ENCODE assay signal across 24 cellular contexts in the genomic region with DNA sequence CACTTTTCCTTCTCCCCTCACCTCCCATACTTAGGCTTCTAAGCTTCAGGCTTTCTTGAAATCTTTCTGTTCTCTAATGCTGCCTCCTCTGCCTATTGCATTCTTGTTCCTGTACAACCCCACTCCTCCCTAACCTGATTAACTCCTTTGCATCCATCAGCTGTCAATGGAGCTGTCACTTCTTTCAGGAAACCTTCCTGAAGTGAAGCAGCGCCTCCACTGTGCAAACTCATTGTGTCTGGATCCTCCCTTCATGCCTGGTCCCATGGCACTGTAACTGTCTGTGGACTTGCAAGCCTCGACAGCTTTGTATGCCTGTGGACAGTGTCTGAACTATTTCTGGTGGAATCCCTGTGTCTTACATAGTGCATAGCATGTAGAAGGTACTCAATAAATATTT.
DNase-seq lines count a peak whose midpoint lies in the region; FAIRE-seq and TF ChIP-seq lines count a peak whose summit lies in the region.
"Had no signal": no experiment of that assay in that cellular context is flagged by ENCODE, and none has a peak within 500 bp of the region (broad histone marks: within the 10 kb centered on the region; RNA-seq: fewer than 3 reads in every experiment).

No MANE protein-coding gene starts in this region.

- no peaks in the 10 kb centered on the region for H3K9me3 Mint-ChIP-seq in mesothelial cell of epicardium
- H3K9me3 Mint-ChIP-seq: CD4-positive, alpha-beta T cell had no signal

- WGBS in small intestine, 3 donors, result 49 to 71% (median 60%) methylated on average over 2 of the region's 2 CpGs

- H3K9me2 ChIP-seq in OCI-LY7 (ENCODE audit: insufficient read depth, low read length), result no peaks in the 10 kb centered on the region

- H3K27ac Mint-ChIP-seq in mesothelial cell of epicardium, result peak overlapping the region; percentile 8
- H3K27ac Mint-ChIP-seq: CD4-positive, alpha-beta T cell had no signal

- H4K20me1 ChIP-seq in OCI-LY7 (ENCODE audit: insufficient read depth, low read length), result no peaks in the 10 kb centered on the region
- H4K20me1 ChIP-seq: BLaER1 treated with 17β-estradiol and CSF1 and Interleukin-3, amounts not matched to agents 10 nM and 100 nM had no signal

- no peak overlapping the region for H3K4me3 Mint-ChIP-seq in mesothelial cell of epicardium
- H3K4me3 Mint-ChIP-seq: CD4-positive, alpha-beta T cell had no signal

- no peaks in the 10 kb centered on the region for H3K27me3 ChIP-seq in BE2C
- no peaks in the 10 kb centered on the region for H3K27me3 ChIP-seq in small intestine (ENCODE audit: control insufficient read depth in 2 of 2, insufficient read depth in 2 of 2, low read length in 2 of 2)
- H3K27me3 ChIP-seq: BLaER1 treated with 17β-estradiol and CSF1 and Interleukin-3, amounts not matched to agents 10 nM and 100 nM had no signal

- BruUV-seq in OCI-LY7 (replicated peaks; lab: Mats Ljungman, UMichigan), result no TSS peak

- CTCF ChIA-PET in OCI-LY7 (lab: Charles Lee; ENCODE audit: unreplicated experiment), result no interaction called here

- no peaks in the 10 kb centered on the region for H3K79me2 ChIP-seq in OCI-LY7 (ENCODE audit: insufficient read depth, low read depth, low read length)

- H3K36me3 ChIP-seq in BE2C (peaks cover 5% of the 10 kb centered on the region), small intestine (ENCODE audit: control insufficient read depth in 2 of 2, insufficient read depth in 2 of 2, low read length in 2 of 2) (no peaks in the 10 kb centered on the region), OCI-LY7 (ENCODE audit: insufficient read depth, low read length) (no peaks in the 10 kb centered on the region)
- H3K36me3 ChIP-seq: BLaER1 treated with 17β-estradiol and CSF1 and Interleukin-3, amounts not matched to agents 10 nM and 100 nM had no signal

- no peak overlapping the region for H3K4me2 ChIP-seq in OCI-LY7 (ENCODE audit: low read length)
- H3K4me2 ChIP-seq: BLaER1 treated with 17β-estradiol and CSF1 and Interleukin-3, amounts not matched to agents 10 nM and 100 nM had no signal

- no peak overlapping the region for H2AFZ ChIP-seq in OCI-LY7 (ENCODE audit: low read length)

- intact Hi-C loops in OCI-LY7 (cut with micrococcal nuclease; ENCODE audit: unreplicated experiment), result no loop called here

- H3K27ac ChIP-seq in small intestine (ENCODE audit: low read depth in 1 of 2, low read length in 1 of 2) (no peak overlapping the region), OCI-LY7 (ENCODE audit: low read depth, low read length, poor library complexity, severe bottlenecking) (no peak overlapping the region)
- H3K27ac ChIP-seq: BLaER1 treated with 17β-estradiol and CSF1 and Interleukin-3, amounts not matched to agents 10 nM and 100 nM; SK-N-MC had no signal

- no peak for FAIRE-seq in small intestine (lab: Jason Lieb, UNC)
- FAIRE-seq: A204.1, G401.6, HepG2, K562 had no signal

- H3K27me3 Mint-ChIP-seq in mesothelial cell of epicardium (ENCODE audit: low read depth), result no peaks in the 10 kb centered on the region
- H3K27me3 Mint-ChIP-seq: CD4-positive, alpha-beta T cell had no signal

- peak; percentile 36 for DNase-seq in BE2C
- DNase-seq in NCI-H82 treated with DMSO at 0.1 percent for 48 hours (lab: John Stamatoyannopoulos, UW; ENCODE audit: unreplicated experiment), result peak; percentile 63
- DNase-seq in mesothelial cell of epicardium (ENCODE audit: low spot score in 2 of 2, unreplicated experiment in 2 of 2), result no peak
- peak; percentile 13 for DNase-seq in small intestine
- DNase-seq in HK-2 (ENCODE audit: unreplicated experiment), result no peak
- no peak for DNase-seq in D341Med (ENCODE audit: low spot score)
- DNase-seq in OCI-LY7 (ENCODE audit: low spot score), result no peak
- DNase-seq: CD4-positive, alpha-beta T cell; DMS53; GOT3; HCEC 1CT; Kasumi-1; NCI-H1092 treated with DMSO at 0.1 percent for 48 hours; NCI-H1436; NCI-H187; NCI-H2171 treated with DMSO at 0.1 percent for 48 hours; NCI-H524; SHP77 treated with DMSO at 0.1 percent for 48 hours had no signal

- TF ChIP-seq CTCF in BE2C (IDR thresholded peaks at IDR 0.05; ENCODE audit: low read depth, low read length), result no peak; the same call in 1 of the 2 replicates
- no peak for TF ChIP-seq CTCF in mesothelial cell of epicardium (IDR thresholded peaks at IDR 0.05; ENCODE audit: unreplicated experiment)
- TF ChIP-seq CTCF in OCI-LY7 (conservative IDR thresholded peaks at IDR 0.05; ENCODE audit: low read length), result no peak

- H3K4me1 Mint-ChIP-seq in mesothelial cell of epicardium, result peaks cover 20% of the 10 kb centered on the region

- no peak overlapping the region for H3K4me3 ChIP-seq in BE2C (ENCODE audit: low read depth, low read length)
- H3K4me3 ChIP-seq in small intestine (ENCODE audit: low read depth in 1 of 2, low read length in 2 of 2), result no peak overlapping the region
- H3K4me3 ChIP-seq in OCI-LY7 (ENCODE audit: low read depth, low read length, poor library complexity, severe bottlenecking), result no peak overlapping the region
- H3K4me3 ChIP-seq: BLaER1 treated with 17β-estradiol and CSF1 and Interleukin-3, amounts not matched to agents 10 nM and 100 nM; K562; SK-N-MC had no signal

- H3K9me3 ChIP-seq in BE2C (no peaks in the 10 kb centered on the region), small intestine (ENCODE audit: control insufficient read depth, low read depth) (no peaks in the 10 kb centered on the region), OCI-LY7 (ENCODE audit: low read length) (no peaks in the 10 kb centered on the region)
- H3K9me3 ChIP-seq: BLaER1 treated with 17β-estradiol and CSF1 and Interleukin-3, amounts not matched to agents 10 nM and 100 nM had no signal

- POLR2A ChIA-PET in OCI-LY7 (lab: Charles Lee), result interaction anchor here (0.5 kb wide), 1 partner anchor 136 kb away, joined by 3 read pairs; no protein-coding TSS in a partner anchor

- no peaks in the 10 kb centered on the region for H3K36me3 Mint-ChIP-seq in mesothelial cell of epicardium

- H3K4me1 ChIP-seq in BE2C (peaks cover 19% of the 10 kb centered on the region), small intestine (ENCODE audit: control insufficient read depth in 2 of 2, insufficient read depth in 1 of 2, low read depth in 1 of 2, low read length in 1 of 2) (no peaks in the 10 kb centered on the region), OCI-LY7 (ENCODE audit: insufficient read depth, low read length, poor library complexity, severe bottlenecking) (no peaks in the 10 kb centered on the region)

Comparison
In these comparisons a context has a peak if more than half of its experiments do, and no peak if none do; other contexts are left out.
1. DNase-seq: peak in BE2C (single experiment), NCI-H82 treated with DMSO at 0.1 percent for 48 hours (single experiment) and small intestine (single experiment); none in mesothelial cell of epicardium (0 of 2), HK-2 (single experiment), D341Med (single experiment) and OCI-LY7 (single experiment).